Comparison of ENCODE assay signal across 9 cellular contexts in the genomic region with DNA sequence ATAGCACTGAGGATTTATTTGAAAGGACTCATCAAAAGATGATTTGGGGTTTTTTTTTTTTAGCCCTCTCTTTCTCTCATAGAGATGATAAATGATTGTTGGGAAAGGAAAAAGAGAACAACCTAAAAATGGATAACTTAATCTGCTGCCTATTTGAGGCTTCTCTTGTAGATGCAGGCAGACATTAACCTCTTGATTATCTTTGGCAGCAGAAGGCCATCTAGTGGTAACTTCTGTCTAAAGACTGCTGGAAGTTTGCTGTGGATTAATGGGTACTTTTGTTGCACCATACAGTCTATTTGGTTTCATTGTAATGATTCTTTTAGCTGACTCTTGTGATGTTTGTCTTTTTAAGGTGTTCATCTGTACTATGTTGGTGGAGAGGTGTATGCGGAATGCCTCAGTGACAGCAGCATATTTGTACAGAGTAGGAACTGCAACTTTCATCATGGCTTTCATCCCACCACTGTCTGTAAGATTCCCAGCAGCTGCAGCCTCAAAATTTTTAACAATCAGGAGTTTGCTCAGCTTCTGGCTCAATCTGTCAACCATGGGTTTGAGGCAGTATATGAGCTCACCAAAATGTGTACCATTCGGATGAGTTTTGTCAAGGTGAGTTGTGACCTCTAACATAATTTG. TPM values are rescaled to one million over a fixed set of nuclear protein-coding genes. Genes with fewer than 3 reads are reported as not detected.
A peak's percentile ranks its signal among the peaks of the same experiment; 100 is the strongest.
DNase-seq lines count a peak whose midpoint lies in the region; ATAC-seq, FAIRE-seq and TF ChIP-seq lines count a peak whose summit lies in the region.
"Had no signal": no experiment of that assay in that cellular context is flagged by ENCODE, and none has a peak within 500 bp of the region (broad histone marks: within the 10 kb centered on the region; RNA-seq: fewer than 3 reads in every experiment).

No MANE protein-coding gene starts in this region.

- TF ChIP-seq POLR2A in H1 (IDR thresholded peaks at IDR 0.05; ENCODE audit: control extremely low read depth in 1 of 2, low read depth in 2 of 2, low read length in 2 of 2), result no peak

- no peak overlapping the region for H3K4ac ChIP-seq in H1 (replicated peaks; ENCODE audit: insufficient read length, low read depth, low read length)

- TF ChIP-seq CTCF in natural killer cell (IDR thresholded peaks at IDR 0.05) (peak; percentile 11), H1 (IDR thresholded peaks at IDR 0.05; ENCODE audit: control extremely low read depth in 1 of 3, insufficient read depth in 1 of 3, low read depth in 1 of 3, low read length in 3 of 3) (peak in 2 of 3 experiments; percentile 61 to 80; a peak in 3 of 4 replicates), nephron (IDR thresholded peaks at IDR 0.05; ENCODE audit: unreplicated experiment in 3 of 3) (peak; percentile 59 to 74 (median 65))

- no peak overlapping the region for H2AK5ac ChIP-seq in H1 (ENCODE audit: low read depth, low read length)

- no peak overlapping the region for H4K91ac ChIP-seq in H1 (replicated peaks; ENCODE audit: insufficient read length, low read length)

- no peaks in the 10 kb centered on the region for H3K27me3 ChIP-seq in H1 (replicated peaks in 1 of 4; ENCODE audit: control insufficient read depth in 3 of 4, extremely low read depth in 1 of 4, insufficient read depth in 3 of 4, low read length in 3 of 4)

- H3K4me1 Mint-ChIP-seq in natural killer cell (no peaks in the 10 kb centered on the region), nephron (peaks cover 5% of the 10 kb centered on the region)
- no peaks in the 10 kb centered on the region for H3K4me1 Mint-ChIP-seq in natural killer cell treated with Interleukin-12 subunit alpha and Interleukin-12 subunit beta and Interleukin-15 and Interleukin-18, amount 100 ng/mL, for 72 hours (ENCODE audit: low read depth in 2 of 2)

- no peak overlapping the region for H3K14ac ChIP-seq in H1 (ENCODE audit: insufficient read length)

- H2BK5ac ChIP-seq in H1 (ENCODE audit: low read depth, low read length), result no peak overlapping the region

- peaks cover 1 to 2% of the 10 kb centered on the region in 2 experiments for H4K20me1 ChIP-seq in H1 (replicated peaks in 1 of 2; ENCODE audit: control insufficient read depth in 1 of 2, insufficient read depth in 2 of 2, low read length in 2 of 2)

- no peak overlapping the region for H2BK12ac ChIP-seq in H1 (ENCODE audit: low read depth, low read length)

- POLR2A ChIA-PET in H1 (lab: Charles Lee; ENCODE audit: partially characterized antibody), result no interaction called here

- H4K8ac ChIP-seq in H1 (ENCODE audit: extremely low read depth, insufficient read depth, low read length), result no peak overlapping the region

- TF ChIP-seq EP300 in H1 (IDR thresholded peaks at IDR 0.05; ENCODE audit: borderline replicate concordance in 1 of 2, low read depth in 2 of 2, low read length in 2 of 2), result no peak

- no peak overlapping the region for H3K23ac ChIP-seq in H1 (ENCODE audit: insufficient read length)

- TF ChIP-seq RAD21 in H1 (IDR thresholded peaks at IDR 0.05 in 1 of 2, conservative IDR thresholded peaks at IDR 0.05 in 1 of 2; ENCODE audit: low read depth in 2 of 2, low read length in 2 of 2), result peak; percentile 62 to 77

- no peak for DNase-seq in natural killer cell
- DNase-seq in natural killer cell treated with Interleukin-12 subunit alpha and Interleukin-12 subunit beta and Interleukin-15 and Interleukin-18, amount 100 ng/mL, for 72 hours (ENCODE audit: low spot score), result no peak
- peak; percentile 18 for DNase-seq in NCI-H774 (lab: John Stamatoyannopoulos, UW)
- DNase-seq in H1 (ENCODE audit: low read depth in 1 of 2, low spot score in 2 of 2), result no peak
- DNase-seq in amniotic stem cell (lab: John Stamatoyannopoulos, UW), result no peak
- no peak for DNase-seq in HTR-8/SVneo (ENCODE audit: insufficient read length, low spot score)

- FAIRE-seq in H1 (lab: Jason Lieb, UNC) (peak; percentile 63), HTR-8/SVneo (lab: Jason Lieb, UNC) (no peak)

- CTCF ChIA-PET in H1 (lab: Charles Lee; ENCODE audit: partially characterized antibody), result interaction anchor here (0.5 to 1.6 kb wide), 13 partner anchors 11 to 288 kb away, joined by 3 to 7 read pairs (median 3); no protein-coding TSS in a partner anchor

- intact Hi-C loops in natural killer cell (cut with micrococcal nuclease), result no loop called here

- H3K4me1 ChIP-seq in H1 (replicated peaks in 1 of 4; ENCODE audit: control insufficient read depth in 3 of 4, insufficient read depth in 4 of 4, low read length in 3 of 4), result no peaks in the 10 kb centered on the region

- peaks cover 3 to 38% (median 16%) of the 10 kb centered on the region in 4 experiments for H3K36me3 ChIP-seq in H1 (ENCODE audit: control insufficient read depth in 2 of 4, insufficient read depth in 4 of 4, low read length in 3 of 4)

- H3K4me3 Mint-ChIP-seq in natural killer cell (no peak overlapping the region), nephron (no peak overlapping the region)
- H3K4me3 Mint-ChIP-seq in natural killer cell treated with Interleukin-12 subunit alpha and Interleukin-12 subunit beta and Interleukin-15 and Interleukin-18, amount 100 ng/mL, for 72 hours, result no peak overlapping the region

- WGBS in H1 (ENCODE audit: extremely low coverage in 1 of 2, insufficient coverage in 1 of 2, insufficient read length in 1 of 2, insufficient replicate concordance in 2 of 2, low coverage in 1 of 2, low lambda C conversion rate in 2 of 2, missing lambda C conversion rate in 1 of 2), 2 experiments, result 84% methylated on average over 2 of the region's 2 CpGs; no CpG with 5 or more reads in 1 of the 2 experiments

- 0 out of 4 replicates have a peak, but pooled peaks cover 0 to 3% of the 10 kb centered on the region in 2 experiments for H3K79me2 ChIP-seq in H1 (ENCODE audit: control insufficient read depth in 1 of 2, insufficient read depth in 2 of 2, low read length in 2 of 2)

- no peaks in the 10 kb centered on the region for H3K9me3 Mint-ChIP-seq in natural killer cell
- no peaks in the 10 kb centered on the region for H3K9me3 Mint-ChIP-seq in natural killer cell treated with Interleukin-12 subunit alpha and Interleukin-12 subunit beta and Interleukin-15 and Interleukin-18, amount 100 ng/mL, for 72 hours
- H3K9me3 Mint-ChIP-seq in nephron, result no peaks in the 10 kb centered on the region

- H3K9me3 ChIP-seq in H1 (ENCODE audit: insufficient read depth in 2 of 2, low read depth in 1 of 2, low read length in 1 of 2), result no peaks in the 10 kb centered on the region

- no peak overlapping the region for H3K9ac ChIP-seq in H1 (replicated peaks in 1 of 4; ENCODE audit: extremely low read depth in 1 of 4, low read depth in 3 of 4, low read length in 3 of 4)

- H3K36me3 Mint-ChIP-seq in natural killer cell (peaks cover 17% of the 10 kb centered on the region), nephron (ENCODE audit: low read depth) (peaks cover 66% of the 10 kb centered on the region)
- peaks cover 15% of the 10 kb centered on the region for H3K36me3 Mint-ChIP-seq in natural killer cell treated with Interleukin-12 subunit alpha and Interleukin-12 subunit beta and Interleukin-15 and Interleukin-18, amount 100 ng/mL, for 72 hours

- no peak overlapping the region for H2AFZ ChIP-seq in H1 (ENCODE audit: low read length)

- H2BK20ac ChIP-seq in H1 (ENCODE audit: low read length), result no peak overlapping the region

- no peak overlapping the region for H3K56ac ChIP-seq in H1 (replicated peaks; ENCODE audit: insufficient read length, low read depth, low read length)

- no peak overlapping the region for H2BK120ac ChIP-seq in H1 (replicated peaks; ENCODE audit: low read depth, low read length)

- no peak overlapping the region for H2BK15ac ChIP-seq in H1 (ENCODE audit: low read length)

- no peaks in the 10 kb centered on the region for H3K79me1 ChIP-seq in H1 (ENCODE audit: low read depth, low read length)

- H3K27ac ChIP-seq in H1 (ENCODE audit: low read depth, low read length), result no peak overlapping the region

- no peak overlapping the region for H4K5ac ChIP-seq in H1 (ENCODE audit: insufficient read length, low read depth, low read length)

- H3K27ac Mint-ChIP-seq in natural killer cell, result no peak overlapping the region
- no peak overlapping the region for H3K27ac Mint-ChIP-seq in natural killer cell treated with Interleukin-12 subunit alpha and Interleukin-12 subunit beta and Interleukin-15 and Interleukin-18, amount 100 ng/mL, for 72 hours
- H3K27ac Mint-ChIP-seq in nephron, result peak overlapping the region; percentile 22 to 60 (median 35)

- no peaks in the 10 kb centered on the region for H3K23me2 ChIP-seq in H1 (ENCODE audit: low read depth, low read length)

- H3K4me2 ChIP-seq in H1 (ENCODE audit: insufficient read depth in 1 of 2, low read depth in 2 of 2, low read length in 2 of 2), result no peak overlapping the region

- no peak for ATAC-seq in natural killer cell
- ATAC-seq in natural killer cell treated with Interleukin-12 subunit alpha and Interleukin-12 subunit beta and Interleukin-15 and Interleukin-18, amount 100 ng/mL, for 72 hours, result no peak
- ATAC-seq in HG02885 (IDR thresholded peaks at IDR 0.05; ENCODE audit: poor library complexity, unreplicated experiment), result peak; percentile 80

- H3K18ac ChIP-seq in H1 (ENCODE audit: extremely low read depth, low read length), result no peak overlapping the region

- H3K27me3 Mint-ChIP-seq in natural killer cell (ENCODE audit: low read depth in 2 of 2) (no peaks in the 10 kb centered on the region), nephron (ENCODE audit: low read depth) (no peaks in the 10 kb centered on the region)
- no peaks in the 10 kb centered on the region for H3K27me3 Mint-ChIP-seq in natural killer cell treated with Interleukin-12 subunit alpha and Interleukin-12 subunit beta and Interleukin-15 and Interleukin-18, amount 100 ng/mL, for 72 hours

- H3K4me3 ChIP-seq in H1 (ENCODE audit: extremely low read depth in 1 of 4, insufficient read depth in 2 of 4, low read depth in 3 of 4, low read length in 4 of 4), result no peak overlapping the region

RNA-seq across cellular contexts. Expression of a gene that starts 18.8 kb away (rescaled TPM):
- not detected for total RNA-seq in natural killer cell
- not detected for total RNA-seq in natural killer cell treated with Interleukin-12 subunit alpha and Interleukin-12 subunit beta and Interleukin-15 and Interleukin-18, amount 100 ng/mL, for 72 hours
- total RNA-seq in H1 (2021; fragmentation: NEBNext Ultra II Directional; extraction: Animal tissue kit (Norgen Biotek cat#: 25700)), result 0.22 TPM in 1 of 2 replicates, not detected in the other
- 0.09 and 0.14 TPM in 2 replicates for polyA plus RNA-seq in H1 (2011; rRNA removed)
- 0.17 TPM for polyA plus RNA-seq in H1 (2011; cell fraction: cytosol; rRNA removed)
- 0.09 TPM for polyA plus RNA-seq in H1 (2011; cell fraction: nucleus; rRNA removed)
- 0.11 TPM in 1 of 4 replicates, not detected in the others for polyA plus RNA-seq in H1 (2012, experiment 1 of 2)
- 0.20 TPM for polyA plus RNA-seq in H1 (2012, experiment 2 of 2)
- 0.06 TPM for polyA plus RNA-seq in H1 (2013, experiment 1 of 2)
- 0.06 TPM for polyA plus RNA-seq in H1 (2013, experiment 2 of 2)
- polyA minus RNA-seq in H1 (2011; rRNA and poly(A)+ RNA removed), result not detected in 2 replicates
- not detected for polyA minus RNA-seq in H1 (2011; cell fraction: cytosol; rRNA and poly(A)+ RNA removed)
- not detected for polyA minus RNA-seq in H1 (2011; cell fraction: nucleus; rRNA and poly(A)+ RNA removed)
- total RNA-seq: subcutaneous adipose tissue had no signal

RNA-seq across cellular contexts. Expression of a gene that starts 41.5 kb away (rescaled TPM):
- 10 to 100 TPM; 44.0 to 60.1 (median 54.1) TPM for total RNA-seq in natural killer cell
- 10 to 100 TPM; 27.5 to 37.6 TPM for total RNA-seq in natural killer cell treated with Interleukin-12 subunit alpha and Interleukin-12 subunit beta and Interleukin-15 and Interleukin-18, amount 100 ng/mL, for 72 hours
- total RNA-seq in H1 (2021; fragmentation: NEBNext Ultra II Directional; extraction: Animal tissue kit (Norgen Biotek cat#: 25700)), result 60.5 and 62.9 TPM in 2 replicates
- polyA plus RNA-seq in H1 (2011; rRNA removed), result 22.5 and 30.2 TPM in 2 replicates
- polyA plus RNA-seq in H1 (2011; cell fraction: cytosol; rRNA removed), result 29.6 TPM
- polyA plus RNA-seq in H1 (2011; cell fraction: nucleus; rRNA removed), result 13.5 TPM
- polyA plus RNA-seq in H1 (2012, experiment 1 of 2), result 21.3 to 39.0 TPM (median 29.5 TPM) in 4 replicates
- 1.7 TPM for polyA plus RNA-seq in H1 (2012, experiment 2 of 2)
- polyA plus RNA-seq in H1 (2013, experiment 1 of 2), result 21.4 TPM
- 20.4 TPM for polyA plus RNA-seq in H1 (2013, experiment 2 of 2)
- polyA minus RNA-seq in H1 (2011; rRNA and poly(A)+ RNA removed), result 116 and 150 TPM in 2 replicates
- 59.1 TPM for polyA minus RNA-seq in H1 (2011; cell fraction: cytosol; rRNA and poly(A)+ RNA removed)
- polyA minus RNA-seq in H1 (2011; cell fraction: nucleus; rRNA and poly(A)+ RNA removed), result 67.5 TPM

Comparison
In these comparisons a context has a peak if more than half of its experiments do, and no peak if none do; other contexts are left out.
1. H3K27ac Mint-ChIP-seq: peak in nephron (3 of 3); none in natural killer cell (0 of 2) and natural killer cell treated with Interleukin-12 subunit alpha and Interleukin-12 subunit beta and Interleukin-15 and Interleukin-18, amount 100 ng/mL, for 72 hours (0 of 2).
2. CTCF ChIP-seq: peak in every context shown above with its lines; median percentile 70 in H1; 65 in nephron; 11 in natural killer cell.